In the genomic region with DNA sequence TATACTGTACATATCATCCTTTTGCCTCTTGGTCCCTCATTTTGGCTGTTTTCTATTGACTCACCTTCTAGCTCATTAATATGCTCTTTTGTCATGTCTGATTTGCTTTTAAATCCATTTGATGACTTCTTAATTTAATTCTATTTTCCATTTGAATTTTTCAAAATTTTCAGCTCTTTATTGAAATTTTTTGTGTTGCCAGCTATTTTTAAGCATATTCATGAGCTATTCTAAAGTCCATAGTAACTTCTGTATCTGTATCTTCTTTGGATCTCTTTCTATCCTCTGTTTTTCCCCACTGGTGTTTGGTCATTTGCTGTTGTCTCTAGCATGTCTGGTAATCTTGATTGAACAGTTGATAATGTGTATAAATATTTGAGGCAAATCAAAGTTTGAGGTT, we compare ENCODE assay signal across 34 cellular contexts.
"Had no signal": no experiment of that assay in that cellular context is flagged by ENCODE, and none has a peak within 500 bp of the region (broad histone marks: within the 10 kb centered on the region; RNA-seq: fewer than 3 reads in every experiment).

No MANE protein-coding gene starts in this region.

- DNase-seq: Karpas-422, Kasumi-1, MG63, MM.1S, MV-4-11, NCI-H1048, NCI-H1092, NCI-H1092 treated with DMSO at 0.1 percent for 48 hours, NCI-H1105, NCI-H1105 treated with DMSO at 0.1 percent for 48 hours, NCI-H1417, NCI-H1417 treated with DMSO at 0.1 percent for 48 hours, NCI-H1436, NCI-H1436 treated with DMSO at 0.1 percent for 48 hours, NCI-H146, NCI-H1694, NCI-H1694 treated with DMSO at 0.1 percent for 48 hours, NCI-H187, NCI-H187 treated with DMSO at 0.1 percent for 48 hours, NCI-H1930, NCI-H2029, NCI-H2029 treated with DMSO at 0.1 percent for 48 hours, NCI-H2081, NCI-H2081 treated with DMSO at 0.1 percent for 48 hours, NCI-H2107, NCI-H2171, NCI-H2171 treated with DMSO at 0.1 percent for 48 hours, NCI-H2227 treated with DMSO at 0.1 percent for 48 hours, NCI-H226, NCI-H345, NCI-H446, NCI-H446 treated with DMSO at 0.1 percent for 48 hours, NCI-H510A treated with DMSO at 0.1 percent for 48 hours, NCI-H524 had no signal

- H3K36me3 ChIP-seq: MG63 had no signal

- H3K27me3 ChIP-seq: MG63 had no signal

- H3K9me3 ChIP-seq: MG63 had no signal

- H3K4me3 ChIP-seq: MG63 had no signal
